ENCODE assay signal across 1 cellular context in the genomic region with DNA sequence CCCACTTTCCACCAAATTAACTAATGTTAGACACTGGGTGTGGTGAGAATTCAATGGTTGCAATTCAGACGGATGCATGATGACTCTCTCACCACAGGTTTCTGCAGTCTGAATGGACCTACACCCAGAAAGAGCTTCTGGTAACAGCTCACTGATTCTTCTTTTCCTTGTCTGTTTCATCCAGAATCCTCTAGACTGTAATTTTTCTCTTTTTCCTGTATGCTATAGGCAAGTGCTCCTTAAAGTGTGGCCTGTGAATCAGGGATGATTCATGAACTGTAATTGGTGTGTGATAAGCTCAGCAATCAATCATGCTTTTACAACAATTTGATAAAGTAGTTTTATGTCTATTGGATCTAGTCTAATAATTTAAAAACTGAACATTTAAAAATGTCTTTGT.
TF ChIP-seq lines count a peak whose summit lies in the region.

No MANE protein-coding gene starts in this region.

TF ChIP-seq in A549, 52 proteins besides CTCF, POLR2A, EP300 and RAD21:
- TF ChIP-seq JUNB (IDR thresholded peaks at IDR 0.05): no peak
